In genomic region chr4:182756161-182756690, GRCh38 we compare ENCODE assay signal across 28 cellular contexts.
"Had no signal": no experiment of that assay in that cellular context is flagged by ENCODE, and none has a peak within 500 bp of the region (broad histone marks: within the 10 kb centered on the region; RNA-seq: fewer than 3 reads in every experiment).

No MANE protein-coding gene starts in this region.

- H3K27me3 Mint-ChIP-seq: activated CD4-positive, alpha-beta memory T cell treated with anti-CD3 and anti-CD28 coated beads, Interleukin-2, amount 10 ng/mL, durations not matched to agents 7 days and 5 days had no signal

- H3K4me1 Mint-ChIP-seq: activated CD4-positive, alpha-beta memory T cell treated with anti-CD3 and anti-CD28 coated beads, Interleukin-2, amount 10 ng/mL, durations not matched to agents 7 days and 5 days; activated naive CD8-positive, alpha-beta T cell treated with anti-CD3 and anti-CD28 coated beads for 36 hours; activated T-helper 17 cell treated with anti-CD3 and anti-CD28 coated beads, Interleukin-2, amount 50 U/mL, for 72 hours had no signal

- H3K9me3 Mint-ChIP-seq: activated CD4-positive, alpha-beta memory T cell treated with anti-CD3 and anti-CD28 coated beads, Interleukin-2, amount 10 ng/mL, durations not matched to agents 7 days and 5 days; activated naive CD8-positive, alpha-beta T cell treated with anti-CD3 and anti-CD28 coated beads for 36 hours; activated T-helper 17 cell treated with anti-CD3 and anti-CD28 coated beads, Interleukin-2, amount 50 U/mL, for 72 hours had no signal

- DNase-seq: activated CD4-positive, alpha-beta memory T cell treated with anti-CD3 and anti-CD28 coated beads, Interleukin-2, amount 10 ng/mL, durations not matched to agents 7 days and 5 days; activated CD4-positive, alpha-beta T cell treated with anti-CD3 and anti-CD28 coated beads for 1 hour; activated CD4-positive, alpha-beta T cell treated with anti-CD3 and anti-CD28 coated beads for 48 hours; activated CD4-positive, CD25-positive, alpha-beta regulatory T cell; activated effector memory CD4-positive, alpha-beta T cell treated with anti-CD3 and anti-CD28 coated beads, Interleukin-2, amount 50 U/mL, for 16 hours; activated naive CD4-positive, alpha-beta T cell; activated naive CD4-positive, alpha-beta T cell treated with anti-CD3 and anti-CD28 coated beads, Interleukin-2, amount 50 U/mL, for 16 hours; activated naive CD8-positive, alpha-beta T cell treated with anti-CD3 and anti-CD28 coated beads for 36 hours; activated T-cell treated with anti-CD3 and anti-CD28 coated beads, Interleukin-2, amount 50 U/mL, for 1 hour; activated T-cell treated with anti-CD3 and anti-CD28 coated beads, Interleukin-2, amount 50 U/mL, for 72 hours; amniotic stem cell; aorta; Karpas-422; KBM-7; NCI-H1436 treated with DMSO at 0.1 percent for 48 hours; NCI-H1694 treated with DMSO at 0.1 percent for 48 hours; NCI-H2029; NCI-H510A; NCI-H526; NCI-H748 treated with DMSO at 0.1 percent for 48 hours; OCI-M1; SW 1271; T-helper 1 cell; T-helper 2 cell; T-helper 9 cell had no signal

- H3K36me3 Mint-ChIP-seq: activated naive CD8-positive, alpha-beta T cell treated with anti-CD3 and anti-CD28 coated beads for 36 hours had no signal

- ATAC-seq: activated T-cell treated with anti-CD3 and anti-CD28 coated beads, Interleukin-2, amount 50 U/mL, for 72 hours; activated T-helper 17 cell treated with anti-CD3 and anti-CD28 coated beads, Interleukin-2, amount 50 U/mL, for 72 hours; Panc1 had no signal

- H3K4me3 Mint-ChIP-seq: activated CD4-positive, alpha-beta memory T cell treated with anti-CD3 and anti-CD28 coated beads, Interleukin-2, amount 10 ng/mL, durations not matched to agents 7 days and 5 days; activated naive CD8-positive, alpha-beta T cell treated with anti-CD3 and anti-CD28 coated beads for 36 hours; activated T-cell treated with anti-CD3 and anti-CD28 coated beads, Interleukin-2, amount 50 U/mL, for 72 hours; activated T-helper 17 cell treated with anti-CD3 and anti-CD28 coated beads, Interleukin-2, amount 50 U/mL, for 72 hours had no signal

- H3K27ac Mint-ChIP-seq: activated CD4-positive, alpha-beta memory T cell treated with anti-CD3 and anti-CD28 coated beads, Interleukin-2, amount 10 ng/mL, durations not matched to agents 7 days and 5 days; activated naive CD8-positive, alpha-beta T cell treated with anti-CD3 and anti-CD28 coated beads for 36 hours; activated T-cell treated with anti-CD3 and anti-CD28 coated beads, Interleukin-2, amount 50 U/mL, for 72 hours; activated T-helper 17 cell treated with anti-CD3 and anti-CD28 coated beads, Interleukin-2, amount 50 U/mL, for 72 hours had no signal

- H3K27ac ChIP-seq: VCaP had no signal
